ENCODE assay signal across 32 cellular contexts in genomic region chr2:194822657-194823056, GRCh38.
"Had no signal": no experiment of that assay in that cellular context is flagged by ENCODE, and none has a peak within 500 bp of the region (broad histone marks: within the 10 kb centered on the region; RNA-seq: fewer than 3 reads in every experiment).

No MANE protein-coding gene starts in this region.

- H3K4me1 ChIP-seq: colonic mucosa, gastroesophageal sphincter, heart left ventricle, pancreas, prostate gland, right atrium auricular region, tibial nerve had no signal

- H3K4me3 Mint-ChIP-seq: activated CD4-positive, alpha-beta memory T cell treated with anti-CD3 and anti-CD28 coated beads, Interleukin-2, amount 10 ng/mL, durations not matched to agents 7 days and 5 days; activated CD4-positive, alpha-beta T cell treated with anti-CD3 and anti-CD28 coated beads, Interleukin-2, amount 10 ng/mL, durations not matched to agents 24 days and 14 days; activated T-cell treated with anti-CD3 and anti-CD28 coated beads, Interleukin-2, amount 50 U/mL, for 24 hours; activated T-helper 17 cell treated with anti-CD3 and anti-CD28 coated beads, Interleukin-2, amount 50 U/mL, for 72 hours; immature natural killer cell; memory B cell; naive thymus-derived CD8-positive, alpha-beta T cell; neural crest cell; T-helper 17 cell had no signal

- H3K27ac Mint-ChIP-seq: activated CD4-positive, alpha-beta memory T cell treated with anti-CD3 and anti-CD28 coated beads, Interleukin-2, amount 10 ng/mL, durations not matched to agents 7 days and 5 days; activated CD4-positive, alpha-beta T cell treated with anti-CD3 and anti-CD28 coated beads, Interleukin-2, amount 10 ng/mL, durations not matched to agents 24 days and 14 days; activated T-cell treated with anti-CD3 and anti-CD28 coated beads, Interleukin-2, amount 50 U/mL, for 24 hours; activated T-helper 17 cell treated with anti-CD3 and anti-CD28 coated beads, Interleukin-2, amount 50 U/mL, for 72 hours; immature natural killer cell; memory B cell; naive thymus-derived CD8-positive, alpha-beta T cell; T-helper 17 cell had no signal

- H3K27me3 Mint-ChIP-seq: activated CD4-positive, alpha-beta memory T cell treated with anti-CD3 and anti-CD28 coated beads, Interleukin-2, amount 10 ng/mL, durations not matched to agents 7 days and 5 days; activated T-cell treated with anti-CD3 and anti-CD28 coated beads, Interleukin-2, amount 50 U/mL, for 24 hours; activated T-helper 17 cell treated with anti-CD3 and anti-CD28 coated beads, Interleukin-2, amount 50 U/mL, for 72 hours; memory B cell; naive thymus-derived CD8-positive, alpha-beta T cell; T-helper 17 cell had no signal

- DNase-seq: activated CD4-positive, alpha-beta memory T cell treated with anti-CD3 and anti-CD28 coated beads, Interleukin-2, amount 10 ng/mL, durations not matched to agents 7 days and 5 days; activated CD4-positive, alpha-beta T cell treated with anti-CD3 and anti-CD28 coated beads, Interleukin-2, amount 10 ng/mL, durations not matched to agents 24 days and 14 days; activated CD4-positive, CD25-positive, alpha-beta regulatory T cell treated with anti-CD3 and anti-CD28 coated beads, Interleukin-2, amount 50 U/mL, for 72 hours; activated CD8-positive, alpha-beta memory T cell treated with anti-CD3 and anti-CD28 coated beads, Interleukin-2, amount 50 U/mL, for 48 hours; activated gamma-delta T cell treated with Interleukin-2 at 50 U/mL for 16 hours; activated naive CD4-positive, alpha-beta T cell treated with anti-CD3 and anti-CD28 coated beads, Interleukin-2, amount 50 U/mL, for 16 hours; activated T-cell treated with anti-CD3 and anti-CD28 coated beads, Interleukin-2, amount 50 U/mL, for 24 hours; amygdala; colonic mucosa; effector CD8-positive, alpha-beta T cell; erythroblast; heart left ventricle; hypothalamus; immature natural killer cell; kidney; naive thymus-derived CD8-positive, alpha-beta T cell; nucleus accumbens; pancreas; stimulated activated CD4-positive, alpha-beta T cell treated with anti-CD3 and anti-CD28 coated beads, Interleukin-15, amount 100 ng/mL, for 24 hours; stimulated activated CD4-positive, alpha-beta T cell treated with anti-CD3 and anti-CD28 coated beads, Interleukin-2, amount 100 ng/mL, for 24 hours; stimulated activated naive CD4-positive, alpha-beta T cell treated with Interleukin-2 at 50 U/mL for 16 hours; SW 1271; T-helper 17 cell; T1000 had no signal

- H3K27ac ChIP-seq: colonic mucosa, gastroesophageal sphincter, heart left ventricle, pancreas, prostate gland, right atrium auricular region, tibial nerve had no signal

- H3K9me3 Mint-ChIP-seq: activated CD4-positive, alpha-beta memory T cell treated with anti-CD3 and anti-CD28 coated beads, Interleukin-2, amount 10 ng/mL, durations not matched to agents 7 days and 5 days; activated CD4-positive, alpha-beta T cell treated with anti-CD3 and anti-CD28 coated beads, Interleukin-2, amount 10 ng/mL, durations not matched to agents 24 days and 14 days; activated T-cell treated with anti-CD3 and anti-CD28 coated beads, Interleukin-2, amount 50 U/mL, for 24 hours; activated T-helper 17 cell treated with anti-CD3 and anti-CD28 coated beads, Interleukin-2, amount 50 U/mL, for 72 hours; memory B cell; naive thymus-derived CD8-positive, alpha-beta T cell; neural crest cell had no signal

- H3K36me3 Mint-ChIP-seq: immature natural killer cell; memory B cell; naive thymus-derived CD8-positive, alpha-beta T cell had no signal

- H3K4me3 ChIP-seq: colonic mucosa, gastroesophageal sphincter, heart left ventricle, pancreas, prostate gland, right atrium auricular region, tibial nerve had no signal

- H3K27me3 ChIP-seq: colonic mucosa, gastroesophageal sphincter, heart left ventricle, pancreas, right atrium auricular region, tibial nerve had no signal

- H3K36me3 ChIP-seq: colonic mucosa, gastroesophageal sphincter, heart left ventricle, pancreas, prostate gland, right atrium auricular region, tibial nerve had no signal

- FAIRE-seq: endometrium, kidney, pancreas had no signal

- H3K9me3 ChIP-seq: colonic mucosa, gastroesophageal sphincter, heart left ventricle, pancreas, prostate gland, right atrium auricular region, tibial nerve had no signal

- ATAC-seq: activated T-helper 17 cell treated with anti-CD3 and anti-CD28 coated beads, Interleukin-2, amount 50 U/mL, for 72 hours; gastroesophageal sphincter; heart left ventricle; naive thymus-derived CD8-positive, alpha-beta T cell; pancreas; T-helper 17 cell had no signal

- H3K4me1 Mint-ChIP-seq: activated CD4-positive, alpha-beta memory T cell treated with anti-CD3 and anti-CD28 coated beads, Interleukin-2, amount 10 ng/mL, durations not matched to agents 7 days and 5 days; activated T-helper 17 cell treated with anti-CD3 and anti-CD28 coated beads, Interleukin-2, amount 50 U/mL, for 72 hours; immature natural killer cell; memory B cell; naive thymus-derived CD8-positive, alpha-beta T cell; neural crest cell; T-helper 17 cell had no signal
